9 cellular contexts compared by ENCODE assay signal in genomic region chr13:33784738-33785137, GRCh38.
"Had no signal": no experiment of that assay in that cellular context is flagged by ENCODE, and none has a peak within 500 bp of the region (broad histone marks: within the 10 kb centered on the region; RNA-seq: fewer than 3 reads in every experiment).

No MANE protein-coding gene starts in this region.

- H3K27ac Mint-ChIP-seq: GM23338, HFFc6, IgD-negative memory B cell had no signal

- H3K4me3 Mint-ChIP-seq: GM23338, HFFc6 had no signal

- H3K36me3 ChIP-seq: HAP-1 had no signal

- H3K27ac ChIP-seq: HL-60 had no signal

- H3K4me2 ChIP-seq: GM23338 had no signal

- DNase-seq: H7, HFFc6, KG1 had no signal

- H3K4me3 ChIP-seq: GM23338, HAP-1 had no signal

- ATAC-seq: GM23338, HCT116, HepG2 had no signal

- H3K9me3 ChIP-seq: HAP-1 had no signal

- H2AFZ ChIP-seq: GM23338 had no signal

- FAIRE-seq: HepG2 had no signal
